14 cellular contexts compared by ENCODE assay signal in genomic region chr1:159914252-159915018, GRCh38. TPM values are rescaled to one million over a fixed set of nuclear protein-coding genes. Genes with fewer than 3 reads are reported as not detected.
A peak's percentile ranks its signal among the peaks of the same experiment; 100 is the strongest.
DNase-seq lines count a peak whose midpoint lies in the region; ATAC-seq and TF ChIP-seq lines count a peak whose summit lies in the region.
"Had no signal": no experiment of that assay in that cellular context is flagged by ENCODE, and none has a peak within 500 bp of the region (broad histone marks: within the 10 kb centered on the region; RNA-seq: fewer than 3 reads in every experiment).

No MANE protein-coding gene starts in this region.

- H3K14ac ChIP-seq in H9 (ENCODE audit: insufficient read depth, low read length) = no peak overlapping the region

- H3K23me2 ChIP-seq in H9 (ENCODE audit: insufficient read length, low read depth, low read length, poor library complexity, severe bottlenecking) = no peaks in the 10 kb centered on the region

- H3K79me2 ChIP-seq in H9 (ENCODE audit: insufficient read depth, low read length) = no peaks in the 10 kb centered on the region

- no CpG with 5 or more reads among the region's 10 CpGs for WGBS in H9 (ENCODE audit: extremely low coverage, insufficient read length, low lambda C conversion rate)

- H2BK120ac ChIP-seq in H9 (ENCODE audit: low read depth, low read length, poor library complexity, severe bottlenecking) = no peak overlapping the region

- H3K4me3 Mint-ChIP-seq in H9 (peak overlapping the region in 1 of 2 experiments; percentile 29; a peak in 2 of 5 replicates), glutamatergic neuron (ENCODE audit: unreplicated experiment) (no peak overlapping the region), progenitor cell of endocrine pancreas (ENCODE audit: low read depth) (peak overlapping the region; percentile 19)

- no peaks in the 10 kb centered on the region for H3K27me3 ChIP-seq in H9 (ENCODE audit: insufficient read depth, low read length)
- H3K27me3 ChIP-seq: heart right ventricle had no signal

- DNase-seq in H9 = no peak
- peak; percentile 65 for DNase-seq in NCI-H774 (lab: John Stamatoyannopoulos, UW)
- DNase-seq in glutamatergic neuron = no peak
- no peak for DNase-seq in progenitor cell of endocrine pancreas (ENCODE audit: low spot score, unreplicated experiment)
- DNase-seq: activated CD4-positive, alpha-beta T cell treated with anti-CD3 and anti-CD28 coated beads for 4 hours; heart right ventricle; NCI-H524; SIG-M5 had no signal

- H3K56ac ChIP-seq in H9 (ENCODE audit: insufficient read length, low read depth, low read length) = no peak overlapping the region

- H3K9me3 Mint-ChIP-seq in H9 (no peaks in the 10 kb centered on the region; a peak in 1 of 5 replicates), glutamatergic neuron (ENCODE audit: unreplicated experiment) (peaks cover 10% of the 10 kb centered on the region), progenitor cell of endocrine pancreas (ENCODE audit: low read depth) (no peaks in the 10 kb centered on the region)
- H3K9me3 Mint-ChIP-seq: activated naive CD4-positive, alpha-beta T cell treated with anti-CD3 and anti-CD28 coated beads, Interleukin-2, amount 50 U/mL, for 72 hours had no signal

- H3T11ph ChIP-seq in H9 (ENCODE audit: low read length) = no peak overlapping the region

- H4K20me1 ChIP-seq in H9 (ENCODE audit: control insufficient read depth, insufficient read depth, insufficient read length) = no peaks in the 10 kb centered on the region

- H4K8ac ChIP-seq in H9 (replicated peaks; ENCODE audit: insufficient read length, low read depth, low read length) = no peak overlapping the region

- no peak overlapping the region for H2AFZ ChIP-seq in H9 (ENCODE audit: low read length)

- H2BK15ac ChIP-seq in H9 (ENCODE audit: low read depth, low read length) = no peak overlapping the region

- no peak overlapping the region for H3K23ac ChIP-seq in H9 (ENCODE audit: insufficient read length, low read depth, low read length)

- no peak overlapping the region for H2BK5ac ChIP-seq in H9 (ENCODE audit: insufficient read length, low read length)

- H3K4me1 ChIP-seq in H9 (ENCODE audit: insufficient read depth, low read length) = peaks cover 32% of the 10 kb centered on the region; the same call in 1 of the 2 replicates

- peaks cover 67 to 69% of the 10 kb centered on the region in 2 experiments for H3K4me1 Mint-ChIP-seq in H9
- peaks cover 6% of the 10 kb centered on the region for H3K4me1 Mint-ChIP-seq in glutamatergic neuron (ENCODE audit: low read depth, unreplicated experiment)
- H3K4me1 Mint-ChIP-seq in progenitor cell of endocrine pancreas (ENCODE audit: low read depth) = peaks cover 71% of the 10 kb centered on the region

- peak overlapping the region; percentile 27 for H3K4me2 ChIP-seq in H9 (ENCODE audit: insufficient read depth, insufficient read length, low read length)

- H3K36me3 Mint-ChIP-seq in H9 (ENCODE audit: insufficient read depth in 1 of 3, low read depth in 3 of 3) (peaks cover 0 to 21% (median 11%) of the 10 kb centered on the region in 3 experiments; a peak in 5 of 7 replicates), glutamatergic neuron (ENCODE audit: unreplicated experiment) (peaks cover 3% of the 10 kb centered on the region), progenitor cell of endocrine pancreas (ENCODE audit: insufficient read depth) (peaks cover 16% of the 10 kb centered on the region)

- H3K9me3 ChIP-seq in H9 (ENCODE audit: control insufficient read depth, low read depth, low read length) = no peaks in the 10 kb centered on the region
- H3K9me3 ChIP-seq: heart right ventricle had no signal

- no peak overlapping the region; the same call in 1 of the 2 replicates for H3K4ac ChIP-seq in H9 (ENCODE audit: low read depth, low read length)

- H3K18ac ChIP-seq in H9 (ENCODE audit: insufficient read length, low read depth, low read length) = no peak overlapping the region

- H2AK5ac ChIP-seq in H9 (ENCODE audit: insufficient read length, low read length) = no peak overlapping the region

- no peak overlapping the region for H4K91ac ChIP-seq in H9 (ENCODE audit: insufficient read length, low read depth, low read length)

- no peak overlapping the region for H2BK12ac ChIP-seq in H9 (ENCODE audit: insufficient read length, low read depth, low read length)

- H3K27ac Mint-ChIP-seq in H9 (peak overlapping the region; percentile 7 to 40 (median 11); a peak in 5 of 7 replicates), glutamatergic neuron (ENCODE audit: unreplicated experiment) (peak overlapping the region; percentile 34), progenitor cell of endocrine pancreas (peak overlapping the region; percentile 85)

- no peak overlapping the region for H3K9ac ChIP-seq in H9 (ENCODE audit: extremely low read depth, insufficient read length, low read length)

- no peaks in the 10 kb centered on the region for H3K79me1 ChIP-seq in H9 (ENCODE audit: insufficient read depth, low read depth, low read length, poor library complexity, severe bottlenecking)

- no peak for ATAC-seq in GM21723 (IDR thresholded peaks at IDR 0.05; ENCODE audit: unreplicated experiment)
- no peak for ATAC-seq in HG03095 (IDR thresholded peaks at IDR 0.05; ENCODE audit: unreplicated experiment)
- no peak for ATAC-seq in GM21619 (IDR thresholded peaks at IDR 0.05; ENCODE audit: unreplicated experiment)
- ATAC-seq: activated naive CD4-positive, alpha-beta T cell treated with anti-CD3 and anti-CD28 coated beads, Interleukin-2, amount 50 U/mL, for 72 hours; heart right ventricle had no signal

- no peak overlapping the region for H4K5ac ChIP-seq in H9 (ENCODE audit: insufficient read length, low read depth, low read length)

- H2BK20ac ChIP-seq in H9 (ENCODE audit: low read depth, low read length, poor library complexity, severe bottlenecking) = no peak overlapping the region

- TF ChIP-seq CTCF in H9 (conservative IDR thresholded peaks at IDR 0.05) (no peak), glutamatergic neuron (IDR thresholded peaks at IDR 0.05; ENCODE audit: partially characterized antibody, unreplicated experiment) (no peak), progenitor cell of endocrine pancreas (IDR thresholded peaks at IDR 0.05; ENCODE audit: unreplicated experiment) (no peak)

- peak overlapping the region; percentile 12 for H3K27ac ChIP-seq in H9 (ENCODE audit: insufficient read length, low read depth, low read length)
- H3K27ac ChIP-seq: heart right ventricle had no signal

- H3K27me3 Mint-ChIP-seq in H9 (ENCODE audit: low read depth) (no peaks in the 10 kb centered on the region), glutamatergic neuron (ENCODE audit: unreplicated experiment) (peaks cover 15% of the 10 kb centered on the region), progenitor cell of endocrine pancreas (no peaks in the 10 kb centered on the region)

RNA-seq across cellular contexts. Expression of gene TAGLN2, which starts 10.9 kb away (rescaled TPM):
- 76.7 and 80.5 TPM in 2 replicates for total RNA-seq in H9 (2021)
- total RNA-seq in glutamatergic neuron (ENCODE audit: unreplicated experiment) = 160 TPM
- total RNA-seq in progenitor cell of endocrine pancreas = 153 and 159 TPM in 2 replicates

RNA-seq across cellular contexts. Expression of gene CFAP45, which starts 14.5 kb away (rescaled TPM):
- total RNA-seq in H9 (2021) (0.53 and 0.85 TPM in 2 replicates), glutamatergic neuron (ENCODE audit: unreplicated experiment) (0.49 TPM), progenitor cell of endocrine pancreas (0.74 and 1.0 TPM in 2 replicates)
- total RNA-seq: myocyte had no signal

RNA-seq across cellular contexts. Expression of gene IGSF9, which starts 31.0 kb away (rescaled TPM):
- total RNA-seq in H9 (2021) (11.3 and 12.3 TPM in 2 replicates), glutamatergic neuron (ENCODE audit: unreplicated experiment) (23.4 TPM), progenitor cell of endocrine pancreas (68.2 and 68.6 TPM in 2 replicates)
- total RNA-seq: activated naive CD4-positive, alpha-beta T cell treated with anti-CD3 and anti-CD28 coated beads, Interleukin-2, amount 50 U/mL, for 72 hours had no signal

RNA-seq across cellular contexts. Expression of gene SLAMF9, which starts 39.6 kb away (rescaled TPM):
- total RNA-seq in H9 (2021) = not detected in 2 replicates
- not detected for total RNA-seq in glutamatergic neuron (ENCODE audit: unreplicated experiment)
- total RNA-seq in progenitor cell of endocrine pancreas = not detected in 2 replicates
- total RNA-seq: activated naive CD4-positive, alpha-beta T cell treated with anti-CD3 and anti-CD28 coated beads, Interleukin-2, amount 50 U/mL, for 72 hours; heart right ventricle; myocyte had no signal

RNA-seq across cellular contexts. Expression of gene VSIG8, which starts 52.0 kb away (rescaled TPM):
- total RNA-seq in H9 (2021) (not detected in 2 replicates), glutamatergic neuron (ENCODE audit: unreplicated experiment) (not detected), progenitor cell of endocrine pancreas (0.20 TPM in 1 of 2 replicates, not detected in the other)
- total RNA-seq: heart right ventricle, myocyte, smooth muscle cell had no signal

Comparison
In these comparisons a context has a peak if more than half of its experiments do, and no peak if none do; other contexts are left out.
1. H3K27ac Mint-ChIP-seq: peak in every context shown above with its lines; median percentile 85 in progenitor cell of endocrine pancreas; 34 in glutamatergic neuron; 11 in H9.